Comparison of ENCODE assay signal across 9 cellular contexts in the genomic region with DNA sequence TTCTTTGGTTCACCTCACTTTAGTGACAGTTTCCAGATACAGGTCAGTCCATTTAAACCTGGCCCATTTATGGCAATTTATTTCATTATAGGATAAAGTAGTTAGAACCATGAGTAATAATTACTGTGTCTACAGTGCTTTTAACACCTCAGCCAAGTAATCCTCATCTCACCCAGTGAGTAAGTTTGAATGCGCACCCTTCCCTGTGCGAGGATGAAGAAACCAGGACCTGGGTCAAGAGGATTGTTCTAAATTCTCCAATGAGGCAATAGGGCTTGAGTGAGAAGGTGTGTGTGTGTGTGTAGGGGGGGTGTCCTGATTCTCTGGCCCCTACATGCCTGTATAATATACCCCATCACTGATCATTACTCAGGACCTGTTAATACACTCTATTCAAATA. TPM values are rescaled to one million over a fixed set of nuclear protein-coding genes. Genes with fewer than 3 reads are reported as not detected.
DNase-seq lines count a peak whose midpoint lies in the region; ATAC-seq and TF ChIP-seq lines count a peak whose summit lies in the region.
"Had no signal": no experiment of that assay in that cellular context is flagged by ENCODE, and none has a peak within 500 bp of the region (broad histone marks: within the 10 kb centered on the region; RNA-seq: fewer than 3 reads in every experiment).

No MANE protein-coding gene starts in this region.

- peaks cover 8% of the 10 kb centered on the region for H3K4me1 Mint-ChIP-seq in T-helper 2 cell treated with Interferon-gamma antibody and Interleukin-4, amounts not matched to agents 5 μg/mL and 100 μg/mL, for 36 hours (ENCODE audit: low read depth)
- H3K4me1 Mint-ChIP-seq in endothelial cell (ENCODE audit: unreplicated experiment) = peaks cover 32% of the 10 kb centered on the region
- H3K4me1 Mint-ChIP-seq in neural progenitor cell = peaks cover 28% of the 10 kb centered on the region

- peaks cover 31% of the 10 kb centered on the region for H4K20me1 ChIP-seq in neural progenitor cell (ENCODE audit: low read depth)

- peak overlapping the region; percentile 72 for H3K4me3 Mint-ChIP-seq in T-helper 2 cell treated with Interferon-gamma antibody and Interleukin-4, amounts not matched to agents 5 μg/mL and 100 μg/mL, for 36 hours
- H3K4me3 Mint-ChIP-seq in endothelial cell (ENCODE audit: unreplicated experiment) (peak overlapping the region; percentile 91), neural progenitor cell (peak overlapping the region; percentile 89)

- no peak overlapping the region for H3K9ac ChIP-seq in neural progenitor cell

- TF ChIP-seq POLR2A in tibial nerve (IDR thresholded peaks at IDR 0.05) (no peak), body of pancreas (IDR thresholded peaks at IDR 0.05) (no peak)

- no peaks in the 10 kb centered on the region for H3K36me3 Mint-ChIP-seq in T-helper 2 cell treated with Interferon-gamma antibody and Interleukin-4, amounts not matched to agents 5 μg/mL and 100 μg/mL, for 36 hours (ENCODE audit: low read depth)
- H3K36me3 Mint-ChIP-seq in endothelial cell (ENCODE audit: low read depth, unreplicated experiment) (peaks cover 7% of the 10 kb centered on the region), neural progenitor cell (peaks cover 10% of the 10 kb centered on the region)

- TF ChIP-seq CTCF in RWPE2 (IDR thresholded peaks at IDR 0.05; ENCODE audit: poor library complexity, severe bottlenecking) = no peak
- no peak for TF ChIP-seq CTCF in endothelial cell (IDR thresholded peaks at IDR 0.05; ENCODE audit: unreplicated experiment)
- TF ChIP-seq CTCF in neural progenitor cell (IDR thresholded peaks at IDR 0.05) = no peak
- no peak for TF ChIP-seq CTCF in tibial nerve (IDR thresholded peaks at IDR 0.05)
- no peak for TF ChIP-seq CTCF in body of pancreas (IDR thresholded peaks at IDR 0.05)

- H3K79me2 ChIP-seq in neural progenitor cell (ENCODE audit: low read depth) = peaks cover 35% of the 10 kb centered on the region

- TF ChIP-seq EP300 in tibial nerve (IDR thresholded peaks at IDR 0.05) = no peak

- DNase-seq in T-helper 2 cell treated with Interferon-gamma antibody and Interleukin-4, amounts not matched to agents 5 μg/mL and 100 μg/mL, for 36 hours (ENCODE audit: low spot score) = no peak
- DNase-seq in T-helper 2 cell (no peak), RWPE2 (ENCODE audit: low spot score) (no peak), endothelial cell (ENCODE audit: low spot score) (no peak), neural progenitor cell (ENCODE audit: low spot score) (no peak), tibial nerve (ENCODE audit: low spot score in 2 of 2) (no peak), body of pancreas (no peak), NCI-H2171 (lab: John Stamatoyannopoulos, UW) (no peak)
- DNase-seq: NCI-H187 treated with DMSO at 0.1 percent for 48 hours had no signal

- H3K9me3 Mint-ChIP-seq in T-helper 2 cell treated with Interferon-gamma antibody and Interleukin-4, amounts not matched to agents 5 μg/mL and 100 μg/mL, for 36 hours = no peaks in the 10 kb centered on the region
- no peaks in the 10 kb centered on the region for H3K9me3 Mint-ChIP-seq in endothelial cell (ENCODE audit: unreplicated experiment)
- H3K9me3 Mint-ChIP-seq in neural progenitor cell = no peaks in the 10 kb centered on the region

- peaks cover 20% of the 10 kb centered on the region for H3K4me1 ChIP-seq in RWPE2 (ENCODE audit: insufficient read depth, poor library complexity, severe bottlenecking)
- peaks cover 34% of the 10 kb centered on the region for H3K4me1 ChIP-seq in neural progenitor cell
- H3K4me1 ChIP-seq in tibial nerve = peaks cover 0 to 26% (median 0%) of the 10 kb centered on the region in 4 donors
- peaks cover 39% of the 10 kb centered on the region for H3K4me1 ChIP-seq in body of pancreas

- intact Hi-C loops in body of pancreas (cut with DNase I) = no loop called here

- no peak overlapping the region for H2AFZ ChIP-seq in neural progenitor cell (replicated peaks)

- H3K4me2 ChIP-seq in neural progenitor cell = peak overlapping the region; percentile 89

- peaks cover 19% of the 10 kb centered on the region for H3K36me3 ChIP-seq in RWPE2 (ENCODE audit: low read depth)
- no peaks in the 10 kb centered on the region for H3K36me3 ChIP-seq in neural progenitor cell
- H3K36me3 ChIP-seq in tibial nerve = no peaks in the 10 kb centered on the region
- H3K36me3 ChIP-seq in body of pancreas (replicated peaks in 1 of 2; ENCODE audit: insufficient read depth in 1 of 2, low read depth in 2 of 2) = no peaks in the 10 kb centered on the region

- H3K4me3 ChIP-seq in RWPE2 (ENCODE audit: severe bottlenecking) (peak overlapping the region; percentile 87), neural progenitor cell (no peak overlapping the region), tibial nerve (no peak overlapping the region), body of pancreas (no peak overlapping the region)

- no peaks in the 10 kb centered on the region for H3K9me3 ChIP-seq in RWPE2 (ENCODE audit: severe bottlenecking)
- no peaks in the 10 kb centered on the region for H3K9me3 ChIP-seq in neural progenitor cell (ENCODE audit: low read depth)
- H3K9me3 ChIP-seq in tibial nerve = peaks cover 0 to 5% (median 0%) of the 10 kb centered on the region in 4 donors
- H3K9me3 ChIP-seq in body of pancreas = no peaks in the 10 kb centered on the region

- H3K27ac ChIP-seq in RWPE2 (ENCODE audit: poor library complexity, severe bottlenecking) (peak overlapping the region; percentile 90), neural progenitor cell (no peak overlapping the region), tibial nerve (peak overlapping the region in 2 of 4 donors; percentile 76 to 82), body of pancreas (peak overlapping the region in 1 of 4 donors; percentile 93)

- H3K27me3 Mint-ChIP-seq in T-helper 2 cell treated with Interferon-gamma antibody and Interleukin-4, amounts not matched to agents 5 μg/mL and 100 μg/mL, for 36 hours (ENCODE audit: low read depth) = peaks cover 30% of the 10 kb centered on the region
- peaks cover 9% of the 10 kb centered on the region for H3K27me3 Mint-ChIP-seq in endothelial cell (ENCODE audit: unreplicated experiment)
- H3K27me3 Mint-ChIP-seq in neural progenitor cell (ENCODE audit: insufficient read depth, low read depth) = no peaks in the 10 kb centered on the region

- H3K27ac Mint-ChIP-seq in T-helper 2 cell treated with Interferon-gamma antibody and Interleukin-4, amounts not matched to agents 5 μg/mL and 100 μg/mL, for 36 hours = no peak overlapping the region
- peak overlapping the region; percentile 72 for H3K27ac Mint-ChIP-seq in endothelial cell (ENCODE audit: unreplicated experiment)
- no peak overlapping the region for H3K27ac Mint-ChIP-seq in neural progenitor cell

- H3F3A ChIP-seq in neural progenitor cell (ENCODE audit: low read depth) = peaks cover 14% of the 10 kb centered on the region

- 95 to 100% methylated on average over 2 of the region's 2 CpGs for WGBS in tibial nerve, 2 donors
- WGBS in body of pancreas, 2 donors = 91 to 100% methylated on average over 2 of the region's 2 CpGs

- ATAC-seq in RWPE2 (ENCODE audit: low read depth) (no peak), body of pancreas (no peak)

- H3K27me3 ChIP-seq in RWPE2 (ENCODE audit: insufficient read depth, poor library complexity, severe bottlenecking) (no peaks in the 10 kb centered on the region), neural progenitor cell (peaks cover 10% of the 10 kb centered on the region), tibial nerve (peaks cover 0 to 5% of the 10 kb centered on the region in 2 donors), body of pancreas (no peaks in the 10 kb centered on the region)

RNA-seq across cellular contexts. Expression of a gene that starts 0.9 kb away (rescaled TPM):
- total RNA-seq in endothelial cell (ENCODE audit: unreplicated experiment) (81.0 TPM), neural progenitor cell (ENCODE audit: low replicate concordance) (64.8 and 88.0 TPM in 2 replicates), tibial nerve (10 to 100 TPM; 27.9 to 44.4 (median 36.8) TPM), body of pancreas (10 to 100 TPM; 68.0 to 77.8 TPM)
